ENCODE assay signal across 8 cellular contexts in genomic region chr12:124629117-124629516, GRCh38.
"Had no signal": no experiment of that assay in that cellular context is flagged by ENCODE, and none has a peak within 500 bp of the region (broad histone marks: within the 10 kb centered on the region; RNA-seq: fewer than 3 reads in every experiment).

No MANE protein-coding gene starts in this region.

- ATAC-seq: HCT116 had no signal

- H3K9ac ChIP-seq: GM23248 had no signal

- H3K4me3 ChIP-seq: GM23248, HAP-1 had no signal

- DNase-seq: GM23248, GOT3, H7, HFFc6, KG1 had no signal

- H3K27ac ChIP-seq: GM23248 had no signal

- H2AFZ ChIP-seq: GM23248 had no signal

- FAIRE-seq: HTR-8/SVneo had no signal

- H3K36me3 ChIP-seq: HAP-1 had no signal

- H3K9me3 ChIP-seq: HAP-1 had no signal
